In the genomic region with DNA sequence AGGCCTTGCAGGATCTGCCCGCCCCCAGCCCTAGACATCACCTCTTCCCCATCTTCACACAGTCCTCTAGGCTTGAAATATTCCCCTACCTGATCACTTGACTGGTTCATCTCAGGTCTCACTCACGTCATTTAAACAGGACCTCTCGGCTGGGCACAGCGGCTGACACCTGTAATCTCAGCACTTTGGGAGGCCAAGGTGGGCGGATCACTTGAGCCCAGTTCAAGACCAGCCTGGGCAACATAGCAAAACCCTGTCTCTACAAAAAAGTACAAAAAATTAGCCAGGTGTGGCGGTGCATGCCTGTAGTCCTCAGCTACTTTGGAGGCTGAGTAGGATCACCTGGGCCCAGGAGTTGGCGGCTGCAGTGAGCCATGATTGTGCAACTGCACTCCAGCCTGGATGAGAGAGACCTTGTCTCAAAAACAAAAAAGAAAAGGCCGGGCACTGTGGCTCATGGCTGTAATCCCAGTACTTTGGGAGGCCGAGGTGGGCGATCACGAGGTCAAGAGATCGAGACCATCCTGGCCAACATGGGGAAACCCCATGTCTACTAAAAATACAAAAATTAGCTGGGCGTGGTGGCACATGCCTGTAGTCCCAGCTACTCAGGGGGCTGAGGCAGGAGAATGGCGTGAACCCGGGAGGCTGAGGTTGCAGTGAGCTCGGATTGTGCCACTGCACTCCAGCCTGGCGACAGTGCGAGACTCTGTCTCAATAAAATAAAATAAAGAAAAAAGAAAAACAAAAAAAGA, we compare ENCODE assay signal across 1 cellular context.
TF ChIP-seq lines count a peak whose summit lies in the region.

No MANE protein-coding gene starts in this region.

TF ChIP-seq in H1, 55 proteins besides CTCF, POLR2A, EP300 and RAD21:
- TF ChIP-seq POLR2AphosphoS5 (IDR thresholded peaks at IDR 0.05; ENCODE audit: low read depth, low read length), result peak; percentile 17; the same call in 1 of the 2 replicates
